ENCODE assay signal across 13 cellular contexts in the genomic region with DNA sequence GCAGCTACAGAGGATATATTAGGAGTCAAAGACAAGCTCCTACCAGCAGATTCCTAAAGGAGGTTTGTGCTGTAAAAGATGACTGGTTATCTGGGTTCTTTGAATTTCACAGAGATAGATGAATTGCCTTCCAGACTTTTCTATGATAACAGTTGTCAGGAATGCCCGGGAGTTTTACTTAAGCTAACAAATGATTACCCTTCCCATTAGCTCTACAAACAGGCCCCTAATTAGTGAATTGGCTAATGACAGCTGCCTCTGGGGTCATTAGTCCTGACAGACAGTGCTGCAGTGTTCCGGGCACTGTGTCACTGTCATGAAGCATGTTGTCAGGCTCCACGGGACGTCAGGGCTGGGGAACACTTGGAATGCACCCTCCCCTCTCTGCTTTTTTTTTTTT. TPM values are rescaled to one million over a fixed set of nuclear protein-coding genes. Genes with fewer than 3 reads are reported as not detected.
DNase-seq lines count a peak whose midpoint lies in the region; ATAC-seq and TF ChIP-seq lines count a peak whose summit lies in the region.
"Had no signal": no experiment of that assay in that cellular context is flagged by ENCODE, and none has a peak within 500 bp of the region (broad histone marks: within the 10 kb centered on the region; RNA-seq: fewer than 3 reads in every experiment).

No MANE protein-coding gene starts in this region.

- ATAC-seq in GM18867 (IDR thresholded peaks at IDR 0.05; ENCODE audit: unreplicated experiment), result no peak
- ATAC-seq: A549 had no signal

- CTCF ChIA-PET in GM10248 (lab: Yijun Ruan, JAX), result interaction anchor here (0.7 to 1.1 kb wide), 2 partner anchors 13 to 16 kb away, joined by 3 to 5 read pairs; no protein-coding TSS in a partner anchor

- no peak overlapping the region for H3K4me3 ChIP-seq in cardiac muscle cell
- no peak overlapping the region for H3K4me3 ChIP-seq in right atrium auricular region
- H3K4me3 ChIP-seq in brain microvascular endothelial cell (ENCODE audit: low read depth, low read length), result no peak overlapping the region
- no peak overlapping the region for H3K4me3 ChIP-seq in mesodermal cell (ENCODE audit: extremely low read depth, insufficient read depth, low read length, poor library complexity, severe bottlenecking)
- H3K4me3 ChIP-seq: A549 had no signal

- DNase-seq in cardiac muscle cell (ENCODE audit: low read depth in 1 of 2, low spot score in 1 of 2) (peak in 1 of 2 donors; percentile 42), right atrium auricular region (ENCODE audit: low spot score) (no peak), brain microvascular endothelial cell (peak; percentile 57), GM13976 (ENCODE audit: low spot score) (no peak), SIG-M5 treated with dmso at 0.1 percent for 504 hours (lab: John Stamatoyannopoulos, UW; ENCODE audit: unreplicated experiment) (no peak), GM10248 (ENCODE audit: extremely low spot score) (no peak)
- DNase-seq: activated CD4-positive, alpha-beta T cell treated with anti-CD3 and anti-CD28 coated beads, Interleukin-2, amount 10 ng/mL, durations not matched to agents 7 days and 5 days; activated naive CD8-positive, alpha-beta T cell treated with anti-CD3 and anti-CD28 coated beads, Interleukin-2, amount 10 ng/mL, durations not matched to agents 7 days and 5 days; NCI-H2107; Right ventricle myocardium superior had no signal

- peaks cover 12% of the 10 kb centered on the region for H3K4me1 ChIP-seq in cardiac muscle cell (ENCODE audit: low read depth)
- H3K4me1 ChIP-seq in right atrium auricular region, result peaks cover 0 to 36% of the 10 kb centered on the region in 2 donors
- H3K4me1 ChIP-seq in mesodermal cell (ENCODE audit: control insufficient read depth, insufficient read depth, low read length, poor library complexity, severe bottlenecking), result peaks cover 60% of the 10 kb centered on the region
- H3K4me1 ChIP-seq: A549 had no signal

- POLR2A ChIA-PET in GM10248 (lab: Yijun Ruan, JAX), result no interaction called here

- H3K9me3 ChIP-seq in cardiac muscle cell (ENCODE audit: low read depth), result no peaks in the 10 kb centered on the region
- no peaks in the 10 kb centered on the region for H3K9me3 ChIP-seq in right atrium auricular region
- no peaks in the 10 kb centered on the region for H3K9me3 ChIP-seq in mesodermal cell (ENCODE audit: control insufficient read depth, low read length)
- H3K9me3 ChIP-seq: A549 had no signal

- H3K27ac ChIP-seq in cardiac muscle cell, result peak overlapping the region; percentile 86
- H3K27ac ChIP-seq in right atrium auricular region, result no peak overlapping the region
- peak overlapping the region; percentile 45 for H3K27ac ChIP-seq in brain microvascular endothelial cell
- peak overlapping the region; percentile 92 for H3K27ac ChIP-seq in mesodermal cell (ENCODE audit: low read depth, low read length, severe bottlenecking)
- H3K27ac ChIP-seq: A549 had no signal

- H3K27me3 ChIP-seq in cardiac muscle cell (no peaks in the 10 kb centered on the region), right atrium auricular region (no peaks in the 10 kb centered on the region), brain microvascular endothelial cell (replicated peaks) (no peaks in the 10 kb centered on the region)

- no peaks in the 10 kb centered on the region for H3K36me3 ChIP-seq in cardiac muscle cell
- H3K36me3 ChIP-seq in right atrium auricular region, result no peaks in the 10 kb centered on the region
- H3K36me3 ChIP-seq in brain microvascular endothelial cell (replicated peaks), result no peaks in the 10 kb centered on the region
- no peaks in the 10 kb centered on the region for H3K36me3 ChIP-seq in mesodermal cell (ENCODE audit: control insufficient read depth, insufficient read depth, low read length)

- TF ChIP-seq CTCF in cardiac muscle cell (IDR thresholded peaks at IDR 0.05; ENCODE audit: low read depth, low read length), result no peak
- TF ChIP-seq CTCF in right atrium auricular region (IDR thresholded peaks at IDR 0.05), result no peak
- TF ChIP-seq CTCF in brain microvascular endothelial cell (IDR thresholded peaks at IDR 0.05; ENCODE audit: low read depth, low read length, missing control alignments), result no peak
- no peak for TF ChIP-seq CTCF in GM13976 (IDR thresholded peaks at IDR 0.05; ENCODE audit: borderline replicate concordance, control extremely low read depth, extremely low read depth, insufficient read depth, missing control alignments)
- no peak for TF ChIP-seq CTCF in GM10248 (IDR thresholded peaks at IDR 0.05; ENCODE audit: control extremely low read depth, extremely low read depth, low read depth, missing control alignments)

- in situ Hi-C loops in brain microvascular endothelial cell (cut with HindIII; ENCODE audit: low pct_ligation_motif_present, low sequenced_read_pairs) (no loop called here), GM13976 (cut with MboI; ENCODE audit: low sequenced_read_pairs, unreplicated experiment) (no loop called here)

- WGBS in mesodermal cell (ENCODE audit: insufficient coverage in 2 of 2), 2 experiments, result 33% methylated on average over 1 of the region's 4 CpGs; no CpG with 5 or more reads in 1 of the 2 experiments

RNA-seq across cellular contexts. Expression of a gene that starts 48.8 kb away (rescaled TPM):
- total RNA-seq in cardiac muscle cell, result 55.6 and 71.0 TPM in 2 replicates
- 19.5 and 24.2 TPM in 2 replicates for polyA plus RNA-seq in cardiac muscle cell
- total RNA-seq in right atrium auricular region, result 10 to 100 TPM; 22.9 to 23.3 TPM
- 48.4 TPM for polyA plus RNA-seq in mesodermal cell (2013, experiment 1 of 2)
- 42.3 TPM for polyA plus RNA-seq in mesodermal cell (2013, experiment 2 of 2)

Comparison
In these comparisons a context has a peak if more than half of its experiments do, and no peak if none do; other contexts are left out.
1. H3K27ac ChIP-seq: peak in cardiac muscle cell (single experiment), brain microvascular endothelial cell (single experiment) and mesodermal cell (single experiment); none in right atrium auricular region (0 of 2).